8 cellular contexts compared by ENCODE assay signal in genomic region chr21:36384885-36385232, GRCh38. TPM values are rescaled to one million over a fixed set of nuclear protein-coding genes. Genes with fewer than 3 reads are reported as not detected.
A peak's percentile ranks its signal among the peaks of the same experiment; 100 is the strongest.
DNase-seq lines count a peak whose midpoint lies in the region; FAIRE-seq and TF ChIP-seq lines count a peak whose summit lies in the region.

No MANE protein-coding gene starts in this region.

- H3K27ac ChIP-seq in spleen (no peak overlapping the region), small intestine (ENCODE audit: low read depth in 1 of 2, low read length in 1 of 2) (no peak overlapping the region)

- no peaks in the 10 kb centered on the region for H3K27me3 ChIP-seq in Loucy (ENCODE audit: insufficient read depth, low read length, poor library complexity, severe bottlenecking)
- H3K27me3 ChIP-seq in spleen (replicated peaks in 1 of 7), result no peaks in the 10 kb centered on the region
- H3K27me3 ChIP-seq in small intestine (ENCODE audit: control insufficient read depth in 2 of 2, insufficient read depth in 2 of 2, low read length in 2 of 2), result no peaks in the 10 kb centered on the region

- H3K9ac ChIP-seq in Loucy (ENCODE audit: low read depth, low read length, poor library complexity, severe bottlenecking), result no peak overlapping the region

- H3K4me3 ChIP-seq in Loucy (ENCODE audit: low read length, poor library complexity, severe bottlenecking) (peak overlapping the region; percentile 84), epithelial cell of esophagus (ENCODE audit: low read length) (peak overlapping the region; percentile 6), spleen (peak overlapping the region; percentile 55 to 80 (median 64)), small intestine (ENCODE audit: low read depth in 1 of 2, low read length in 2 of 2) (no peak overlapping the region)

- H3K79me2 ChIP-seq in Loucy (ENCODE audit: insufficient read depth, low read length), result peaks cover 20% of the 10 kb centered on the region

- FAIRE-seq in small intestine (lab: Jason Lieb, UNC), result no peak

- DNase-seq in NCI-H2029 treated with DMSO at 0.1 percent for 48 hours (lab: John Stamatoyannopoulos, UW) (peak; percentile 74), NCI-H2029 (lab: John Stamatoyannopoulos, UW) (no peak), epithelial cell of esophagus (ENCODE audit: low read depth) (no peak), spleen (no peak), small intestine (no peak)
- no peak for DNase-seq in activated CD4-positive, CD25-positive, alpha-beta regulatory T cell treated with anti-CD3 and anti-CD28 coated beads, Interleukin-2, amount 50 U/mL, for 72 hours
- DNase-seq in stimulated activated CD4-positive, alpha-beta T cell treated with anti-CD3 and anti-CD28 coated beads, Interleukin-15, amount 100 ng/mL, for 24 hours, result no peak

- WGBS in spleen, 5 donors, result 36 to 39% (median 38%) methylated on average over 8 of the region's 8 CpGs
- 34 to 38% (median 35%) methylated on average over 8 of the region's 8 CpGs for WGBS in small intestine, 3 donors

- H3K36me3 ChIP-seq in Loucy (ENCODE audit: insufficient read depth, low read length) (no peaks in the 10 kb centered on the region), spleen (peaks cover 0 to 8% (median 0%) of the 10 kb centered on the region in 6 donors), small intestine (ENCODE audit: control insufficient read depth in 2 of 2, insufficient read depth in 2 of 2, low read length in 2 of 2) (no peaks in the 10 kb centered on the region)

- H3F3A ChIP-seq in Loucy (ENCODE audit: low read depth), result no peaks in the 10 kb centered on the region

- no peaks in the 10 kb centered on the region for H3K9me3 ChIP-seq in Loucy (ENCODE audit: insufficient read depth, low read depth, low read length)
- H3K9me3 ChIP-seq in spleen, result no peaks in the 10 kb centered on the region
- no peaks in the 10 kb centered on the region for H3K9me3 ChIP-seq in small intestine (ENCODE audit: control insufficient read depth, low read depth)

- H2AFZ ChIP-seq in Loucy (ENCODE audit: low read length), result peak overlapping the region; percentile 58; the same call in 1 of the 2 replicates

- TF ChIP-seq POLR2A in spleen (IDR thresholded peaks at IDR 0.05), result no peak

- H3K4me2 ChIP-seq in Loucy (ENCODE audit: low read depth, low read length, poor library complexity, severe bottlenecking), result peak overlapping the region; percentile 63

- TF ChIP-seq CTCF in Loucy (conservative IDR thresholded peaks at IDR 0.05; ENCODE audit: low read length), result no peak
- TF ChIP-seq CTCF in epithelial cell of esophagus (IDR thresholded peaks at IDR 0.05; ENCODE audit: insufficient read depth, low read depth, low read length, missing control alignments), result no peak
- no peak for TF ChIP-seq CTCF in spleen (IDR thresholded peaks at IDR 0.05 in 8 of 11, conservative IDR thresholded peaks at IDR 0.05 in 3 of 11)

- intact Hi-C loops in spleen (cut with DNase I; ENCODE audit: low total_unique reads), result no loop called here

- no peaks in the 10 kb centered on the region for H4K20me1 ChIP-seq in Loucy (ENCODE audit: insufficient read depth, low read length, poor library complexity, severe bottlenecking)

- H3K4me1 ChIP-seq in Loucy (ENCODE audit: insufficient read depth, low read length, poor library complexity, severe bottlenecking) (peaks cover 24% of the 10 kb centered on the region), spleen (peaks cover 0 to 18% (median 12%) of the 10 kb centered on the region in 6 donors), small intestine (ENCODE audit: control insufficient read depth in 2 of 2, insufficient read depth in 1 of 2, low read depth in 1 of 2, low read length in 1 of 2) (no peaks in the 10 kb centered on the region)

- no peaks in the 10 kb centered on the region for H3K9me2 ChIP-seq in Loucy (replicated peaks; ENCODE audit: low read depth, low read length)

RNA-seq across cellular contexts. Expression of gene CHAF1B, which starts 0.3 kb away (rescaled TPM):
- 1 to 10 TPM in 6 of 7 donors, under 1 TPM in 1; 0.51 to 3.7 (median 1.5) TPM for total RNA-seq in spleen
- polyA plus RNA-seq in spleen, result 1 to 10 TPM in 2 of 3 donors, under 1 TPM in 1; 1.00 to 1.4 (median 1.2) TPM
- polyA plus RNA-seq in small intestine, result 1 to 10 TPM in 2 of 3 donors, under 1 TPM in 1; 0.89 to 4.1 (median 1.1) TPM

Comparison
In these comparisons a context has a peak if more than half of its experiments do, and no peak if none do; other contexts are left out.
1. H3K4me3 ChIP-seq: peak in Loucy (single experiment), epithelial cell of esophagus (single experiment) and spleen (8 of 8); none in small intestine (0 of 2).